ENCODE assay signal across 21 cellular contexts in the genomic region with DNA sequence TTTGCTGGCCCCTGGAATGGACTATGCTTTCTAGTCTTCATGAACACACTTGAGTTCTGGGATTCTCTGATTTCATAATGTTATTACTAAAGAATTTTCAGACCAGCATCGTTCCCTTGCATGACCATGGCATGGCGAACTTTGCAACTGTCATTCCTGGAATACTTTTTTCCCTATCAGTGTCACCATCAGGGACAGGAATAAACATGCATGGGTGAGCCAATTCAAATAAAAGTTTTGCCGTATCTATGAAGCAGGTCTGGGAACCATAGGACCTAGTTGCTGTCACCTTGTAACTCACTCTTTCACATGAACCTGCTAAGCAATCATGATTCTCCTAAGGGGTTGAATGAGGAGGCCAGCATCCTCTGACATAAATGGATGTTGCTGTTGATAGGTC.
"Had no signal": no experiment of that assay in that cellular context is flagged by ENCODE, and none has a peak within 500 bp of the region (broad histone marks: within the 10 kb centered on the region; RNA-seq: fewer than 3 reads in every experiment).

No MANE protein-coding gene starts in this region.

- DNase-seq: activated CD4-positive, alpha-beta T cell treated with anti-CD3 and anti-CD28 coated beads for 1 hour; activated CD4-positive, alpha-beta T cell treated with anti-CD3 and anti-CD28 coated beads, Interleukin-2, amount 10 ng/mL, durations not matched to agents 24 days and 14 days; activated CD4-positive, alpha-beta T cell treated with anti-CD3 and anti-CD28 coated beads, Interleukin-2, amount 50 U/mL, for 48 hours; activated CD8-positive, alpha-beta memory T cell treated with anti-CD3 and anti-CD28 coated beads, Interleukin-2, amount 10 ng/mL, durations not matched to agents 7 days and 5 days; activated effector memory CD4-positive, alpha-beta T cell treated with Interleukin-2 at 50 U/mL for 16 hours; activated naive CD4-positive, alpha-beta T cell; activated T-cell treated with anti-CD3 and anti-CD28 coated beads, Interleukin-2, amount 50 U/mL, for 24 hours; amniotic stem cell; IMR-90; KG1; MM.1S; NCI-H1105; NCI-H1436; NCI-H1694 treated with DMSO at 0.1 percent for 48 hours; NCI-H2029 treated with DMSO at 0.1 percent for 48 hours; NCI-H510A treated with DMSO at 0.1 percent for 48 hours; SHP77 had no signal

- H3K4me1 ChIP-seq: ascending aorta, SJSA1 had no signal

- H3K27me3 ChIP-seq: ascending aorta, body of pancreas, SJSA1 had no signal

- FAIRE-seq: RCC 7860 had no signal

- H3K36me3 ChIP-seq: ascending aorta, SJSA1 had no signal

- H3K4me3 ChIP-seq: ascending aorta, body of pancreas, SJSA1 had no signal

- H3K9me3 ChIP-seq: ascending aorta, body of pancreas, SJSA1 had no signal

- H3K27ac ChIP-seq: ascending aorta, SJSA1 had no signal

- ATAC-seq: activated CD8-positive, alpha-beta memory T cell treated with anti-CD3 and anti-CD28 coated beads, Interleukin-2, amount 10 ng/mL, durations not matched to agents 7 days and 5 days; body of pancreas had no signal
